ENCODE assay signal across 12 cellular contexts in genomic region chr9:112887377-112887776, GRCh38. TPM values are rescaled to one million over a fixed set of nuclear protein-coding genes. Genes with fewer than 3 reads are reported as not detected.
A peak's percentile ranks its signal among the peaks of the same experiment; 100 is the strongest.
DNase-seq lines count a peak whose midpoint lies in the region; ATAC-seq and TF ChIP-seq lines count a peak whose summit lies in the region.
"Had no signal": no experiment of that assay in that cellular context is flagged by ENCODE, and none has a peak within 500 bp of the region (broad histone marks: within the 10 kb centered on the region; RNA-seq: fewer than 3 reads in every experiment).

No MANE protein-coding gene starts in this region.

- CTCF ChIA-PET in activated CD4-positive, alpha-beta T cell treated with anti-CD3 and anti-CD28 coated beads, Interleukin-2, amount 10 ng/mL, durations not matched to agents 7 days and 5 days (lab: Charles Lee), result interaction anchor here (0.7 kb wide), 1 partner anchor 44 kb away, joined by 3 read pairs; no protein-coding TSS in a partner anchor

- H3K9ac ChIP-seq in OCI-LY1 (ENCODE audit: low read length) (no peak overlapping the region), MM.1S (ENCODE audit: low read length) (no peak overlapping the region)

- H4K20me1 ChIP-seq in OCI-LY1 (ENCODE audit: insufficient read depth, low read length), result no peaks in the 10 kb centered on the region
- no peaks in the 10 kb centered on the region for H4K20me1 ChIP-seq in MM.1S (ENCODE audit: insufficient read depth, low read length)

- no peak overlapping the region for H2AFZ ChIP-seq in OCI-LY1 (ENCODE audit: low read length)
- H2AFZ ChIP-seq in MM.1S (ENCODE audit: low read length), result no peak overlapping the region

- H3K36me3 ChIP-seq in OCI-LY1 (ENCODE audit: insufficient read depth, low read length) (no peaks in the 10 kb centered on the region), MM.1S (replicated peaks; ENCODE audit: insufficient read depth, low read length) (no peaks in the 10 kb centered on the region)

- H3K27me3 Mint-ChIP-seq in CD14-positive monocyte (ENCODE audit: low read depth in 3 of 3), result peaks cover 1 to 9% (median 6%) of the 10 kb centered on the region in 3 donors
- peaks cover 27% of the 10 kb centered on the region for H3K27me3 Mint-ChIP-seq in activated CD4-positive, alpha-beta T cell treated with anti-CD3 and anti-CD28 coated beads, Interleukin-2, amount 10 ng/mL, durations not matched to agents 7 days and 5 days

- POLR2A ChIA-PET in activated CD4-positive, alpha-beta T cell treated with anti-CD3 and anti-CD28 coated beads, Interleukin-2, amount 10 ng/mL, durations not matched to agents 7 days and 5 days (lab: Charles Lee), result no interaction called here

- DNase-seq in CD14-positive monocyte (ENCODE audit: low spot score), result peak; percentile 80
- peak in 22 of 42 donors; percentile 9 to 60 (median 24) for DNase-seq in head of caudate nucleus
- no peak for DNase-seq in MM.1S
- DNase-seq in activated CD4-positive, alpha-beta T cell treated with anti-CD3 and anti-CD28 coated beads, Interleukin-2, amount 10 ng/mL, durations not matched to agents 7 days and 5 days, result no peak
- DNase-seq: activated CD4-positive, CD25-positive, alpha-beta regulatory T cell; DMS79 treated with DMSO at 0.1 percent for 48 hours; NCI-H2171; stimulated activated naive CD8-positive, alpha-beta T cell treated with anti-CD3 and anti-CD28 coated beads, Interleukin-15, Interleukin-2, amounts not matched to agents 100 U/mL and 50 U/mL, for 24 hours had no signal

- no peaks in the 10 kb centered on the region for H3K27me3 ChIP-seq in OCI-LY1 (ENCODE audit: insufficient read depth, low read length)
- no peaks in the 10 kb centered on the region for H3K27me3 ChIP-seq in MM.1S (replicated peaks; ENCODE audit: insufficient read depth, low read length)

- intact Hi-C loops in CD14-positive monocyte (cut with micrococcal nuclease) (loop anchor here (2.0 to 5.0 kb wide), 3 partner anchors 40 to 135 kb away; partner anchors contain the start of gene SNX30 (in 1 of the 2)), head of caudate nucleus (cut with DNase I) (no loop called here)

- no peak for ATAC-seq in HG02642 (IDR thresholded peaks at IDR 0.05; ENCODE audit: poor library complexity, unreplicated experiment)
- ATAC-seq in HG03460 (IDR thresholded peaks at IDR 0.05; ENCODE audit: unreplicated experiment), result no peak
- ATAC-seq: stimulated activated naive CD8-positive, alpha-beta T cell treated with anti-CD3 and anti-CD28 coated beads, Interleukin-15, Interleukin-2, amounts not matched to agents 100 U/mL and 50 U/mL, for 24 hours had no signal

- H3F3A ChIP-seq in OCI-LY1 (ENCODE audit: insufficient read depth, low read length) (no peaks in the 10 kb centered on the region), MM.1S (ENCODE audit: insufficient read depth, low read length) (no peaks in the 10 kb centered on the region)

- H3K27ac ChIP-seq in OCI-LY1 (ENCODE audit: low read depth, low read length, poor library complexity, severe bottlenecking) (no peak overlapping the region), MM.1S (ENCODE audit: low read length) (no peak overlapping the region)

- peak; percentile 83 for TF ChIP-seq CTCF in CD14-positive monocyte (IDR thresholded peaks at IDR 0.05)
- peak; percentile 46; the same call in 2 of the 3 replicates for TF ChIP-seq CTCF in GM12872 (IDR thresholded peaks at IDR 0.05; ENCODE audit: insufficient read depth, low read depth, low read length)
- peak; percentile 78 for TF ChIP-seq CTCF in OCI-LY1 (IDR thresholded peaks at IDR 0.05; ENCODE audit: low read length)
- no peak for TF ChIP-seq CTCF in MM.1S (IDR thresholded peaks at IDR 0.05; ENCODE audit: low read length)

- H3K9me2 ChIP-seq in OCI-LY1 (ENCODE audit: low read depth, low read length) (no peaks in the 10 kb centered on the region), MM.1S (replicated peaks; ENCODE audit: insufficient read depth, low read length) (no peaks in the 10 kb centered on the region)

- H3K4me1 ChIP-seq in OCI-LY1 (ENCODE audit: insufficient read depth, low read length, severe bottlenecking) (no peaks in the 10 kb centered on the region), MM.1S (ENCODE audit: low read length) (no peaks in the 10 kb centered on the region)

- peak overlapping the region; percentile 94 to 98 for H3K4me3 Mint-ChIP-seq in CD14-positive monocyte
- H3K4me3 Mint-ChIP-seq in activated CD4-positive, alpha-beta T cell treated with anti-CD3 and anti-CD28 coated beads, Interleukin-2, amount 10 ng/mL, durations not matched to agents 7 days and 5 days, result no peak overlapping the region

- H3K4me2 ChIP-seq in OCI-LY1 (ENCODE audit: low read length) (no peak overlapping the region), MM.1S (ENCODE audit: low read depth, low read length) (no peak overlapping the region)

- H3K27ac Mint-ChIP-seq in CD14-positive monocyte, result peak overlapping the region; percentile 60 to 87 (median 75)
- no peak overlapping the region for H3K27ac Mint-ChIP-seq in activated CD4-positive, alpha-beta T cell treated with anti-CD3 and anti-CD28 coated beads, Interleukin-2, amount 10 ng/mL, durations not matched to agents 7 days and 5 days

- H3K9me3 ChIP-seq in OCI-LY1 (ENCODE audit: low read length), result no peaks in the 10 kb centered on the region
- H3K9me3 ChIP-seq in MM.1S (replicated peaks; ENCODE audit: insufficient read depth, low read length), result no peaks in the 10 kb centered on the region

- H3K9me3 Mint-ChIP-seq in CD14-positive monocyte, result peaks cover 0 to 3% (median 0%) of the 10 kb centered on the region in 7 donors
- H3K9me3 Mint-ChIP-seq in activated CD4-positive, alpha-beta T cell treated with anti-CD3 and anti-CD28 coated beads, Interleukin-2, amount 10 ng/mL, durations not matched to agents 7 days and 5 days, result no peaks in the 10 kb centered on the region

- H3K36me3 Mint-ChIP-seq in CD14-positive monocyte, result peaks cover 67 to 76% of the 10 kb centered on the region in 2 donors
- no peaks in the 10 kb centered on the region for H3K36me3 Mint-ChIP-seq in activated CD4-positive, alpha-beta T cell treated with anti-CD3 and anti-CD28 coated beads, Interleukin-2, amount 10 ng/mL, durations not matched to agents 7 days and 5 days (ENCODE audit: low read depth)

- H3K4me1 Mint-ChIP-seq in CD14-positive monocyte, result peaks cover 60% of the 10 kb centered on the region
- no peaks in the 10 kb centered on the region for H3K4me1 Mint-ChIP-seq in activated CD4-positive, alpha-beta T cell treated with anti-CD3 and anti-CD28 coated beads, Interleukin-2, amount 10 ng/mL, durations not matched to agents 7 days and 5 days

- H3K4me3 ChIP-seq in OCI-LY1 (ENCODE audit: low read depth, low read length, poor library complexity, severe bottlenecking) (no peak overlapping the region), MM.1S (ENCODE audit: low read length) (no peak overlapping the region)

- H3K79me2 ChIP-seq in OCI-LY1 (ENCODE audit: insufficient read depth, low read length), result no peaks in the 10 kb centered on the region
- H3K79me2 ChIP-seq in MM.1S (ENCODE audit: low read length), result no peaks in the 10 kb centered on the region

RNA-seq across cellular contexts. Expression of gene SLC46A2, which starts 3.3 kb away (rescaled TPM):
- polyA plus RNA-seq in CD14-positive monocyte, result 10 to 100 TPM; 45.1 to 87.0 TPM
- total RNA-seq in activated CD4-positive, alpha-beta T cell treated with anti-CD3 and anti-CD28 coated beads, Interleukin-2, amount 10 ng/mL, durations not matched to agents 7 days and 5 days, result not detected

Comparison
In these comparisons a context has a peak if more than half of its experiments do, and no peak if none do; other contexts are left out.
1. DNase-seq: peak in CD14-positive monocyte (single experiment) and head of caudate nucleus (22 of 42); none in MM.1S (single experiment) and activated CD4-positive, alpha-beta T cell treated with anti-CD3 and anti-CD28 coated beads, Interleukin-2, amount 10 ng/mL, durations not matched to agents 7 days and 5 days (single experiment).